Comparison of ENCODE assay signal across 8 cellular contexts in the genomic region with DNA sequence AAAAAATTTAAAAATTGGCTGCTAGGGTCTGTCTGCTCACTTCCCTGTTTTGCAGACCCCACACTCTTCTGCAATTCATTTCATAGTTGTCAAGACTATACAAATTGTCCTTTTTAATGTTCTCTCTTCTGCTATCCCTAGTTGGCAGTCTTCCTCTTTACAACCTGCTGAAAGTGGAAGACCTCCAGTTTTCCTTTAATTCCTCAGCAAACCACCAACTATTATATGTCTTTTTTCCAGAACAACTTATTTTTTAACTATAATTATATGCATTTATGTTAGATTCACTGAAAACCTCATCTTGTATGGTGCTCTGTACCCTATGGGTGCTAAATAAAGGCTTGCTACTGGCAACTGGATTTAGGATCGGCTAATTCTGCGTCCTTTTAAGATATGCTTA. TPM values are rescaled to one million over a fixed set of nuclear protein-coding genes. Genes with fewer than 3 reads are reported as not detected.
DNase-seq lines count a peak whose midpoint lies in the region; ATAC-seq and TF ChIP-seq lines count a peak whose summit lies in the region.

No MANE protein-coding gene starts in this region.

- no peaks in the 10 kb centered on the region for H3K4me1 Mint-ChIP-seq in nephron

- H3K9me3 Mint-ChIP-seq in nephron, result no peaks in the 10 kb centered on the region

- no peaks in the 10 kb centered on the region for H3K27me3 Mint-ChIP-seq in nephron (ENCODE audit: low read depth)

- peaks cover 13% of the 10 kb centered on the region for H3K36me3 Mint-ChIP-seq in nephron (ENCODE audit: low read depth)

- H3K36me3 ChIP-seq in brain microvascular endothelial cell (replicated peaks), result no peaks in the 10 kb centered on the region
- no peaks in the 10 kb centered on the region for H3K36me3 ChIP-seq in H7 (replicated peaks; ENCODE audit: control insufficient read depth, insufficient read depth, low read length)

- no peak overlapping the region for H3K27ac Mint-ChIP-seq in nephron

- TF ChIP-seq CTCF in C4-2B (conservative IDR thresholded peaks at IDR 0.05) (peak; percentile 4; the same call in 1 of the 2 replicates), brain microvascular endothelial cell (IDR thresholded peaks at IDR 0.05; ENCODE audit: low read depth, low read length, missing control alignments) (no peak), nephron (IDR thresholded peaks at IDR 0.05; ENCODE audit: unreplicated experiment in 3 of 3) (no peak)

- H3K4me3 ChIP-seq in brain microvascular endothelial cell (ENCODE audit: low read depth, low read length), result peak overlapping the region; percentile 65
- no peak overlapping the region; the same call in 1 of the 2 replicates for H3K4me3 ChIP-seq in H7 (ENCODE audit: insufficient read depth, low read depth, low read length)

- no peak for ATAC-seq in HG03354 (IDR thresholded peaks at IDR 0.05; ENCODE audit: poor library complexity, severe bottlenecking, unreplicated experiment)

- H3K4me3 Mint-ChIP-seq in nephron, result peak overlapping the region; percentile 63 to 94 (median 69)

- H3K27me3 ChIP-seq in brain microvascular endothelial cell (replicated peaks) (no peaks in the 10 kb centered on the region), H7 (ENCODE audit: control insufficient read depth, insufficient read depth, low read length) (no peaks in the 10 kb centered on the region)

- peak overlapping the region; percentile 70; the same call in 1 of the 2 replicates for H3K27ac ChIP-seq in C4-2B
- H3K27ac ChIP-seq in brain microvascular endothelial cell, result no peak overlapping the region

- DNase-seq in KBM-7 (peak; percentile 54), brain microvascular endothelial cell (no peak), D341Med (ENCODE audit: low spot score) (no peak), NCI-H1048 (lab: John Stamatoyannopoulos, UW) (no peak), H7 (no peak)

- in situ Hi-C loops in KBM-7 (cut with MboI; ENCODE audit: low pct_unique_long_range_greater_than_20kb, low sequenced_read_pairs) (no loop called here), brain microvascular endothelial cell (cut with HindIII; ENCODE audit: low pct_ligation_motif_present, low sequenced_read_pairs) (no loop called here)

RNA-seq across cellular contexts. Expression of gene PHF11, which starts 1.1 kb away (rescaled TPM):
- total RNA-seq in H7 (2014; rRNA removed; shearing (Covaris generic)), result 6.3 and 7.0 TPM in 2 replicates

RNA-seq across cellular contexts. Expression of gene SETDB2, which starts 50.6 kb away (rescaled TPM):
- 2.8 and 4.6 TPM in 2 replicates for total RNA-seq in H7 (2014; rRNA removed; shearing (Covaris generic))

RNA-seq across cellular contexts. Expression of gene CAB39L, which starts 50.8 kb away (rescaled TPM):
- total RNA-seq in H7 (2014; rRNA removed; shearing (Covaris generic)), result 4.0 and 7.1 TPM in 2 replicates
